Comparison of ENCODE assay signal across 10 cellular contexts in genomic region chr14:75257241-75257640, GRCh38. TPM values are rescaled to one million over a fixed set of nuclear protein-coding genes. Genes with fewer than 3 reads are reported as not detected.
DNase-seq lines count a peak whose midpoint lies in the region; ATAC-seq, FAIRE-seq and TF ChIP-seq lines count a peak whose summit lies in the region.
"Had no signal": no experiment of that assay in that cellular context is flagged by ENCODE, and none has a peak within 500 bp of the region (broad histone marks: within the 10 kb centered on the region; RNA-seq: fewer than 3 reads in every experiment).

No MANE protein-coding gene starts in this region.

- TF ChIP-seq CTCF in GM23338 (conservative IDR thresholded peaks at IDR 0.05; ENCODE audit: low read depth in 2 of 2) (no peak), activated B cell treated with CpG ODN at 0.5 μM for 24 hours (IDR thresholded peaks at IDR 0.05) (no peak), spleen (IDR thresholded peaks at IDR 0.05 in 8 of 11, conservative IDR thresholded peaks at IDR 0.05 in 3 of 11) (no peak)

- H3K36me3 ChIP-seq in GM23338 (ENCODE audit: insufficient read depth) (no peaks in the 10 kb centered on the region), spleen (no peaks in the 10 kb centered on the region)

- H3K9me3 Mint-ChIP-seq in GM23338: no peaks in the 10 kb centered on the region
- no peaks in the 10 kb centered on the region for H3K9me3 Mint-ChIP-seq in activated B cell treated with CpG ODN at 0.5 μM for 24 hours
- peaks cover 0 to 1% (median 0%) of the 10 kb centered on the region in 6 donors for H3K9me3 Mint-ChIP-seq in immature natural killer cell
- no peaks in the 10 kb centered on the region for H3K9me3 Mint-ChIP-seq in stimulated activated memory B cell treated with anti-CD40 and anti-IgM and Interleukin-4, amounts not matched to agents 10 μg/mL and 1 μg/mL and 100 μg/mL, for 72 hours

- no peaks in the 10 kb centered on the region for H3K79me2 ChIP-seq in GM23338 (replicated peaks; ENCODE audit: insufficient read depth)

- H2AFZ ChIP-seq in GM23338: no peak overlapping the region

- POLR2A ChIA-PET in activated B cell treated with CpG ODN at 0.5 μM for 24 hours (lab: Charles Lee): no interaction called here

- no peaks in the 10 kb centered on the region for H3K36me3 Mint-ChIP-seq in GM23338 (ENCODE audit: low read depth)
- H3K36me3 Mint-ChIP-seq in activated B cell treated with CpG ODN at 0.5 μM for 24 hours (ENCODE audit: low read depth): peaks cover 2% of the 10 kb centered on the region
- H3K36me3 Mint-ChIP-seq in immature natural killer cell: no peaks in the 10 kb centered on the region
- no peaks in the 10 kb centered on the region for H3K36me3 Mint-ChIP-seq in stimulated activated memory B cell treated with anti-CD40 and anti-IgM and Interleukin-4, amounts not matched to agents 10 μg/mL and 1 μg/mL and 100 μg/mL, for 72 hours

- no peak for TF ChIP-seq POLR2A in spleen (IDR thresholded peaks at IDR 0.05)

- DNase-seq in GM23338 (ENCODE audit: low spot score): no peak
- DNase-seq in activated B cell treated with CpG ODN at 0.5 μM for 24 hours: no peak
- no peak for DNase-seq in immature natural killer cell
- DNase-seq in spleen: no peak
- no peak for DNase-seq in foreskin melanocyte
- no peak for DNase-seq in frontal cortex (ENCODE audit: low spot score in 2 of 2)
- DNase-seq: NCI-H2171 treated with DMSO at 0.1 percent for 48 hours; stimulated activated CD4-positive, alpha-beta T cell treated with anti-CD3 and anti-CD28 coated beads, Interleukin-4, amount 100 ng/mL, for 4 hours had no signal

- CTCF ChIA-PET in activated B cell treated with CpG ODN at 0.5 μM for 24 hours (lab: Charles Lee): interaction anchor here (1.6 kb wide), 1 partner anchor 41 kb away, joined by 3 read pairs; no protein-coding TSS in a partner anchor

- no peak overlapping the region for H3K27ac ChIP-seq in GM23338 (ENCODE audit: low read depth)
- peak overlapping the region in 6 of 8 donors; percentile 88 to 97 (median 90) for H3K27ac ChIP-seq in spleen

- no peak for FAIRE-seq in frontal cortex (lab: Jason Lieb, UNC)

- H3K4me1 ChIP-seq in GM23338 (ENCODE audit: insufficient read depth): peaks cover 7% of the 10 kb centered on the region
- H3K4me1 ChIP-seq in spleen: peaks cover 15 to 48% (median 25%) of the 10 kb centered on the region in 6 donors

- no peak overlapping the region for H3K4me3 ChIP-seq in GM23338
- no peak overlapping the region for H3K4me3 ChIP-seq in spleen

- no peaks in the 10 kb centered on the region for H3K9me3 ChIP-seq in spleen

- no peaks in the 10 kb centered on the region for H4K20me1 ChIP-seq in GM23338 (replicated peaks; ENCODE audit: insufficient read depth)

- H3K4me1 Mint-ChIP-seq in GM23338 (peaks cover 32% of the 10 kb centered on the region), activated B cell treated with CpG ODN at 0.5 μM for 24 hours (peaks cover 24% of the 10 kb centered on the region), immature natural killer cell (peaks cover 30 to 36% of the 10 kb centered on the region in 2 donors)
- peaks cover 20% of the 10 kb centered on the region for H3K4me1 Mint-ChIP-seq in stimulated activated memory B cell treated with anti-CD40 and anti-IgM and Interleukin-4, amounts not matched to agents 10 μg/mL and 1 μg/mL and 100 μg/mL, for 72 hours

- intact Hi-C loops in activated B cell treated with CpG ODN at 0.5 μM for 24 hours (cut with micrococcal nuclease): loop anchor here (5.0 kb wide), 1 partner anchor 35 kb away; no protein-coding TSS in a partner anchor
- intact Hi-C loops in spleen (cut with DNase I; ENCODE audit: low total_unique reads): no loop called here

- H3K4me3 Mint-ChIP-seq in GM23338 (no peak overlapping the region; the same call in 2 of the 3 replicates), activated B cell treated with CpG ODN at 0.5 μM for 24 hours (peak overlapping the region; percentile 17), immature natural killer cell (peak overlapping the region in 4 of 5 donors; percentile 29 to 57 (median 38))
- H3K4me3 Mint-ChIP-seq in stimulated activated memory B cell treated with anti-CD40 and anti-IgM and Interleukin-4, amounts not matched to agents 10 μg/mL and 1 μg/mL and 100 μg/mL, for 72 hours: no peak overlapping the region

- H3F3A ChIP-seq in GM23338 (replicated peaks; ENCODE audit: low read depth): no peaks in the 10 kb centered on the region

- H3K27me3 ChIP-seq in GM23338 (ENCODE audit: insufficient read depth): no peaks in the 10 kb centered on the region
- no peaks in the 10 kb centered on the region for H3K27me3 ChIP-seq in spleen (replicated peaks in 1 of 7)

- WGBS in spleen, 5 donors: 60 to 81% (median 72%) methylated on average over 3 of the region's 3 CpGs

- no peaks in the 10 kb centered on the region for H3K9me2 ChIP-seq in GM23338 (ENCODE audit: insufficient read depth)

- no peak overlapping the region for H3K4me2 ChIP-seq in GM23338

- no peak for ATAC-seq in GM23338
- no peak for ATAC-seq in activated B cell treated with CpG ODN at 0.5 μM for 24 hours (ENCODE audit: low read depth)
- ATAC-seq in GM18502 (IDR thresholded peaks at IDR 0.05; ENCODE audit: poor library complexity, unreplicated experiment): no peak
- ATAC-seq in stimulated activated memory B cell treated with anti-CD40 and anti-IgM and Interleukin-4, amounts not matched to agents 10 μg/mL and 1 μg/mL and 100 μg/mL, for 72 hours: no peak

- peak overlapping the region; percentile 23; the same call in 1 of the 2 replicates for H3K27ac Mint-ChIP-seq in GM23338
- H3K27ac Mint-ChIP-seq in activated B cell treated with CpG ODN at 0.5 μM for 24 hours: no peak overlapping the region
- peak overlapping the region; percentile 83 to 100 (median 93) for H3K27ac Mint-ChIP-seq in immature natural killer cell
- H3K27ac Mint-ChIP-seq in stimulated activated memory B cell treated with anti-CD40 and anti-IgM and Interleukin-4, amounts not matched to agents 10 μg/mL and 1 μg/mL and 100 μg/mL, for 72 hours: no peak overlapping the region

- peaks cover 21% of the 10 kb centered on the region for H3K27me3 Mint-ChIP-seq in GM23338 (ENCODE audit: insufficient read depth, low read depth, poor library complexity)
- no peaks in the 10 kb centered on the region for H3K27me3 Mint-ChIP-seq in activated B cell treated with CpG ODN at 0.5 μM for 24 hours
- peaks cover 21 to 30% (median 24%) of the 10 kb centered on the region in 3 donors for H3K27me3 Mint-ChIP-seq in immature natural killer cell (ENCODE audit: low read depth in 3 of 3)
- H3K27me3 Mint-ChIP-seq in stimulated activated memory B cell treated with anti-CD40 and anti-IgM and Interleukin-4, amounts not matched to agents 10 μg/mL and 1 μg/mL and 100 μg/mL, for 72 hours: peaks cover 8% of the 10 kb centered on the region

TF ChIP-seq in GM23338, 12 proteins besides CTCF, POLR2A, EP300 and RAD21 (continues in another document):
- TF ChIP-seq ZNF114 (CRISPR knock-in tag; IDR thresholded peaks at IDR 0.05): no peak
- TF ChIP-seq NANOG (IDR thresholded peaks at IDR 0.05; ENCODE audit: borderline replicate concordance): no peak
- no peak for TF ChIP-seq STAT1 (IDR thresholded peaks at IDR 0.05; ENCODE audit: unreplicated experiment)

RNA-seq across cellular contexts. Expression of gene FOS, which starts 21.4 kb away (rescaled TPM):
- total RNA-seq in GM23338 (2014; rRNA removed; shearing (Covaris generic)): 39.7 and 47.3 TPM in 2 replicates
- polyA plus RNA-seq in GM23338 (2016; fragmentation: Nextera tagmentation; extraction: Ambion mirVana) (48.6 and 54.8 TPM in 2 replicates), immature natural killer cell (100 to 1,000 TPM; 525 to 765 (median 608) TPM), spleen (10 to 100 TPM; 18.8 to 32.9 (median 20.2) TPM)
- total RNA-seq in activated B cell treated with CpG ODN at 0.5 μM for 24 hours (27.1 and 37.8 TPM in 2 replicates), spleen (100 to 1,000 TPM in 5 of 7 donors, 10 to 100 TPM in 2; 46.0 to 414 (median 192) TPM), frontal cortex (15.1 TPM)

Comparison
In these comparisons a context has a peak if more than half of its experiments do, and no peak if none do; other contexts are left out.
1. H3K27ac Mint-ChIP-seq: peak in GM23338 (single experiment) and immature natural killer cell (6 of 6); none in activated B cell treated with CpG ODN at 0.5 μM for 24 hours (single experiment) and stimulated activated memory B cell treated with anti-CD40 and anti-IgM and Interleukin-4, amounts not matched to agents 10 μg/mL and 1 μg/mL and 100 μg/mL, for 72 hours (single experiment).
2. H3K4me3 Mint-ChIP-seq: peak in activated B cell treated with CpG ODN at 0.5 μM for 24 hours (single experiment) and immature natural killer cell (4 of 5); none in GM23338 (single experiment) and stimulated activated memory B cell treated with anti-CD40 and anti-IgM and Interleukin-4, amounts not matched to agents 10 μg/mL and 1 μg/mL and 100 μg/mL, for 72 hours (single experiment).